1 cellular context compared by ENCODE assay signal in genomic region chr20:297925-298754, GRCh38.
TF ChIP-seq lines count a peak whose summit lies in the region.

No MANE protein-coding gene starts in this region.

TF ChIP-seq in HepG2, 621 proteins besides CTCF, POLR2A, EP300 and RAD21 (continued from another document and continues in another):
- 0 out of 2 replicates have a peak, but pooled peaks have one; percentile 5 for TF ChIP-seq PLSCR1 (CRISPR knock-in tag; IDR thresholded peaks at IDR 0.05; ENCODE audit: borderline replicate concordance)
- TF ChIP-seq ZNF33A (CRISPR knock-in tag; IDR thresholded peaks at IDR 0.05; ENCODE audit: borderline replicate concordance): no peak
- peak; percentile 21; the same call in 1 of the 2 replicates for TF ChIP-seq FOSL2 (CRISPR knock-in tag; IDR thresholded peaks at IDR 0.05)
- TF ChIP-seq GLMP (CRISPR knock-in tag; IDR thresholded peaks at IDR 0.05; ENCODE audit: borderline replicate concordance): no peak
- TF ChIP-seq HOXA9 (CRISPR knock-in tag; IDR thresholded peaks at IDR 0.05; ENCODE audit: borderline replicate concordance): peak; percentile 66; the same call in 1 of the 2 replicates
- TF ChIP-seq ZSCAN12 (CRISPR knock-in tag; IDR thresholded peaks at IDR 0.05): no peak
- TF ChIP-seq ZNF790 (CRISPR knock-in tag; IDR thresholded peaks at IDR 0.05; ENCODE audit: borderline replicate concordance): no peak
- TF ChIP-seq YEATS4 (CRISPR knock-in tag; IDR thresholded peaks at IDR 0.05; ENCODE audit: borderline replicate concordance): no peak
- peak; percentile 15; the same call in 1 of the 2 replicates for TF ChIP-seq HOXA3 (CRISPR knock-in tag; IDR thresholded peaks at IDR 0.05)
- TF ChIP-seq PATZ1 (CRISPR knock-in tag; IDR thresholded peaks at IDR 0.05): peak; percentile 78
- no peak for TF ChIP-seq CC2D1A (CRISPR knock-in tag; IDR thresholded peaks at IDR 0.05)
- TF ChIP-seq MIER2 (CRISPR knock-in tag; IDR thresholded peaks at IDR 0.05): peak; percentile 17; the same call in 1 of the 2 replicates
- TF ChIP-seq FOXP4 (CRISPR knock-in tag; IDR thresholded peaks at IDR 0.05): 0 out of 2 replicates have a peak, but pooled peaks have one; percentile 27
- no peak for TF ChIP-seq JARID2 (CRISPR knock-in tag; IDR thresholded peaks at IDR 0.05; ENCODE audit: insufficient replicate concordance)
- TF ChIP-seq NCOA5 (CRISPR knock-in tag; IDR thresholded peaks at IDR 0.05): no peak
- 0 out of 2 replicates have a peak, but pooled peaks have one; percentile 50 for TF ChIP-seq ZBTB26 (CRISPR knock-in tag; IDR thresholded peaks at IDR 0.05; ENCODE audit: borderline replicate concordance)
- peak; percentile 78; the same call in 1 of the 2 replicates for TF ChIP-seq ZBTB4 (CRISPR knock-in tag; IDR thresholded peaks at IDR 0.05; ENCODE audit: borderline replicate concordance)
- no peak for TF ChIP-seq CBFB (CRISPR knock-in tag; IDR thresholded peaks at IDR 0.05)
- no peak for TF ChIP-seq ZNF562 (CRISPR knock-in tag; IDR thresholded peaks at IDR 0.05; ENCODE audit: borderline replicate concordance)
- TF ChIP-seq KLF13 (CRISPR knock-in tag; IDR thresholded peaks at IDR 0.05): peak; percentile 97
- peak; percentile 93; the same call in 1 of the 2 replicates for TF ChIP-seq ZNF619 (CRISPR knock-in tag; IDR thresholded peaks at IDR 0.05)
- peak; percentile 70; the same call in 1 of the 2 replicates for TF ChIP-seq ZNF274 (CRISPR knock-in tag; IDR thresholded peaks at IDR 0.05)
- TF ChIP-seq ZNF878 (CRISPR knock-in tag; IDR thresholded peaks at IDR 0.05): no peak
- 0 out of 2 replicates have a peak, but pooled peaks have one; percentile 47 for TF ChIP-seq DPF2 (CRISPR knock-in tag; IDR thresholded peaks at IDR 0.05; ENCODE audit: borderline replicate concordance, low read depth)
- no peak for TF ChIP-seq SP2 (CRISPR knock-in tag; IDR thresholded peaks at IDR 0.05)
- no peak for TF ChIP-seq EHMT2 (IDR thresholded peaks at IDR 0.05; ENCODE audit: borderline replicate concordance, low read depth, low read length)
- TF ChIP-seq ZNF101 (CRISPR knock-in tag; IDR thresholded peaks at IDR 0.05; ENCODE audit: borderline replicate concordance, low read depth): no peak
- TF ChIP-seq MBD4 (IDR thresholded peaks at IDR 0.05; ENCODE audit: borderline replicate concordance, low read length): no peak
- TF ChIP-seq ISX (CRISPR knock-in tag; conservative IDR thresholded peaks at IDR 0.05): 0 out of 2 replicates have a peak, but pooled peaks have one; percentile 15
- no peak; the same call in 1 of the 2 replicates for TF ChIP-seq ZNF691 (CRISPR knock-in tag; IDR thresholded peaks at IDR 0.05; ENCODE audit: borderline replicate concordance, low read depth)
- no peak for TF ChIP-seq ZKSCAN1 (IDR thresholded peaks at IDR 0.05; ENCODE audit: low read length)
- peak; percentile 87 for TF ChIP-seq ZNF710 (CRISPR knock-in tag; IDR thresholded peaks at IDR 0.05; ENCODE audit: borderline replicate concordance)
- peak; percentile 89; the same call in 1 of the 2 replicates for TF ChIP-seq AFF4 (CRISPR knock-in tag; IDR thresholded peaks at IDR 0.05)
- 0 out of 2 replicates have a peak, but pooled peaks have one; percentile 76 for TF ChIP-seq ZFYVE20 (CRISPR knock-in tag; IDR thresholded peaks at IDR 0.05; ENCODE audit: borderline replicate concordance, low read depth)
- no peak for TF ChIP-seq SP1 (IDR thresholded peaks at IDR 0.05)
- peak; percentile 31; the same call in 1 of the 2 replicates for TF ChIP-seq SP1 (CRISPR knock-in tag; IDR thresholded peaks at IDR 0.05)
- peak; percentile 70 for TF ChIP-seq MYC (CRISPR knock-in tag; IDR thresholded peaks at IDR 0.05; ENCODE audit: borderline replicate concordance)
- no peak for TF ChIP-seq ZBTB1 (CRISPR knock-in tag; IDR thresholded peaks at IDR 0.05; ENCODE audit: borderline replicate concordance)
- TF ChIP-seq FOXC1 (CRISPR knock-in tag; IDR thresholded peaks at IDR 0.05; ENCODE audit: borderline replicate concordance): peak; percentile 68; the same call in 1 of the 2 replicates
- TF ChIP-seq ZNF776 (CRISPR knock-in tag; IDR thresholded peaks at IDR 0.05): peak; percentile 62; the same call in 1 of the 2 replicates
- TF ChIP-seq HOXD1 (CRISPR knock-in tag; IDR thresholded peaks at IDR 0.05): no peak
- TF ChIP-seq SAP130 (CRISPR knock-in tag; IDR thresholded peaks at IDR 0.05; ENCODE audit: low read depth): peak; percentile 85
